ENCODE assay signal across 1 cellular context in genomic region chr1:25504706-25505560, GRCh38.
TF ChIP-seq lines count a peak whose summit lies in the region.

No MANE protein-coding gene starts in this region.

TF ChIP-seq in SK-N-SH, 30 proteins besides CTCF, POLR2A, EP300 and RAD21 (continued from another document):
- TF ChIP-seq USF1 (IDR thresholded peaks at IDR 0.05; ENCODE audit: borderline replicate concordance, low read depth) = no peak
